Comparison of ENCODE assay signal across 1 cellular context in the genomic region with DNA sequence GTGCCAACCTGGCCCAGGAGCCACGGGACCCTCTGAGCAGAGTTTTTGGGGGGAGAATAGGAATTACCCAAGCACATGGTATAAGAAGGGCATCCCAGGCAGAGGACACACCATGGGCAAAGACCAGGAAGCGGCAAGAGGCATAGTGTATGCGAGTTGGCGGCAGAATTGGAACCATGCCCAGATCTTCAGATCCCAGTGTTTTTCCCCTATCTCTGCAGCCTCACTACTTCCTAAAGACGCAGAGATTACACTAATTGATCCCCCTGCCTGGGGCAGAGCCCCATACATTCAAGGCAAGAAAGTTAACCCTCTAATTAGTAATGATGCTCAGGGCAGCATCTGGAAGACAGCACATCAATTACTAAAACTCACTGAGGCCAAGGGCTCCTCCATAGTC.
TF ChIP-seq lines count a peak whose summit lies in the region.

No MANE protein-coding gene starts in this region.

TF ChIP-seq in SK-N-SH, 30 proteins besides CTCF, POLR2A, EP300 and RAD21 (continued from another document):
- TF ChIP-seq MEF2A (IDR thresholded peaks at IDR 0.05; ENCODE audit: borderline replicate concordance, low read depth) (no peak), GATA2 (CRISPR knock-in tag; IDR thresholded peaks at IDR 0.05) (peak; percentile 74)
- TF ChIP-seq, protein P1, sequence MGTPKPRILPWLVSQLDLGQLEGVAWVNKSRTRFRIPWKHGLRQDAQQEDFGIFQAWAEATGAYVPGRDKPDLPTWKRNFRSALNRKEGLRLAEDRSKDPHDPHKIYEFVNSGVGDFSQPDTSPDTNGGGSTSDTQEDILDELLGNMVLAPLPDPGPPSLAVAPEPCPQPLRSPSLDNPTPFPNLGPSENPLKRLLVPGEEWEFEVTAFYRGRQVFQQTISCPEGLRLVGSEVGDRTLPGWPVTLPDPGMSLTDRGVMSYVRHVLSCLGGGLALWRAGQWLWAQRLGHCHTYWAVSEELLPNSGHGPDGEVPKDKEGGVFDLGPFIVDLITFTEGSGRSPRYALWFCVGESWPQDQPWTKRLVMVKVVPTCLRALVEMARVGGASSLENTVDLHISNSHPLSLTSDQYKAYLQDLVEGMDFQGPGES (IDR thresholded peaks at IDR 0.05; ENCODE audit: low read depth, low read length) = no peak
